ENCODE assay signal across 8 cellular contexts in genomic region chr3:58009749-58010535, GRCh38. TPM values are rescaled to one million over a fixed set of nuclear protein-coding genes. Genes with fewer than 3 reads are reported as not detected.
DNase-seq lines count a peak whose midpoint lies in the region; ATAC-seq, FAIRE-seq and TF ChIP-seq lines count a peak whose summit lies in the region.

No MANE protein-coding gene starts in this region.

- DNase-seq in colonic mucosa (peak; percentile 94), naive B cell (no peak), RCC 7860 (ENCODE audit: low spot score) (no peak)

- H3K4me1 Mint-ChIP-seq in naive B cell, result peaks cover 17 to 22% (median 19%) of the 10 kb centered on the region in 3 donors

- peak overlapping the region; percentile 79; the same call in 1 of the 2 replicates for H3K27ac ChIP-seq in BLaER1
- peak overlapping the region; percentile 87 for H3K27ac ChIP-seq in colonic mucosa

- peak overlapping the region; percentile 81 to 96 (median 91) for H3K4me3 Mint-ChIP-seq in naive B cell

- H3K36me3 ChIP-seq in BLaER1 (no peaks in the 10 kb centered on the region), colonic mucosa (no peaks in the 10 kb centered on the region)

- H3K27me3 Mint-ChIP-seq in naive B cell, result no peaks in the 10 kb centered on the region

- H3K4me3 ChIP-seq in BLaER1 (peak overlapping the region; percentile 82), colonic mucosa (peak overlapping the region; percentile 73)

- H4K20me1 ChIP-seq in BLaER1, result peaks cover 62% of the 10 kb centered on the region

- no peak for TF ChIP-seq RAD21 in Ishikawa (IDR thresholded peaks at IDR 0.05; ENCODE audit: low read depth)

- H3K9me3 Mint-ChIP-seq in naive B cell, result no peaks in the 10 kb centered on the region

- no peak for TF ChIP-seq CTCF in colonic mucosa (IDR thresholded peaks at IDR 0.05)

- H3K27ac Mint-ChIP-seq in naive B cell, result peak overlapping the region in 4 of 6 donors; percentile 30 to 87 (median 79)

- H3K4me1 ChIP-seq in BLaER1 (peaks cover 44% of the 10 kb centered on the region), colonic mucosa (peaks cover 9% of the 10 kb centered on the region)

- intact Hi-C loops in colonic mucosa (cut with DNase I), result loop anchor here (5.0 to 10.0 kb wide), 3 partner anchors 47 to 162 kb away; no protein-coding TSS in a partner anchor

- TF ChIP-seq EP300 in Ishikawa (IDR thresholded peaks at IDR 0.05; ENCODE audit: borderline replicate concordance), result no peak

- ATAC-seq in naive B cell (ENCODE audit: low read depth in 2 of 2) (no peak), HG03520 (IDR thresholded peaks at IDR 0.05; ENCODE audit: unreplicated experiment) (no peak), HG02678 (IDR thresholded peaks at IDR 0.05; ENCODE audit: unreplicated experiment) (no peak), GM19324 (IDR thresholded peaks at IDR 0.05; ENCODE audit: low FRiP score, unreplicated experiment) (no peak)

- no peaks in the 10 kb centered on the region for H3K9me3 ChIP-seq in BLaER1
- H3K9me3 ChIP-seq in colonic mucosa, result no peaks in the 10 kb centered on the region

- H3K36me3 Mint-ChIP-seq in naive B cell, result no peaks in the 10 kb centered on the region

- peak overlapping the region; percentile 97 for H3K4me2 ChIP-seq in BLaER1

- no peaks in the 10 kb centered on the region for H3K27me3 ChIP-seq in BLaER1
- no peaks in the 10 kb centered on the region for H3K27me3 ChIP-seq in colonic mucosa

- no peak for FAIRE-seq in RCC 7860 (lab: Jason Lieb, UNC)

- H3K9ac ChIP-seq in BLaER1, result peak overlapping the region; percentile 82
- H3K9ac ChIP-seq in colonic mucosa (ENCODE audit: low read depth in 2 of 2, low read length in 2 of 2), result peak overlapping the region; percentile 87 to 99

TF ChIP-seq in Ishikawa, 13 proteins besides CTCF, POLR2A, EP300 and RAD21:
- TF ChIP-seq NFIC (IDR thresholded peaks at IDR 0.05) (0 out of 2 replicates have a peak, but pooled peaks have one; percentile 23), MAX (IDR thresholded peaks at IDR 0.05) (0 out of 2 replicates have a peak, but pooled peaks have one; percentile 19), TAF1 (IDR thresholded peaks at IDR 0.05; ENCODE audit: low read depth) (no peak), FOXM1 (IDR thresholded peaks at IDR 0.05; ENCODE audit: borderline replicate concordance, low read depth) (no peak)

RNA-seq across cellular contexts. Expression of gene FLNB, which starts 1.7 kb away (rescaled TPM):
- 100 to 1,000 TPM; 246 to 362 TPM for total RNA-seq in colonic mucosa
- polyA plus RNA-seq in naive B cell (ENCODE audit: low read depth in 6 of 6), result 10 to 100 TPM in 3 of 6 donors, 1 to 10 TPM in 3; 3.2 to 14.6 (median 9.7) TPM
